Comparison of ENCODE assay signal across 1 cellular context in genomic region chrX:119605398-119605738, GRCh38.
TF ChIP-seq lines count a peak whose summit lies in the region.

No MANE protein-coding gene starts in this region.

TF ChIP-seq in IMR-90, 13 proteins besides CTCF, POLR2A, EP300 and RAD21 (continued from another document):
- TF ChIP-seq ELK1 (IDR thresholded peaks at IDR 0.05; ENCODE audit: borderline replicate concordance, low read depth, low read length) (no peak), NFE2L2 (IDR thresholded peaks at IDR 0.05; ENCODE audit: low read depth, low read length) (no peak), CEBPB (IDR thresholded peaks at IDR 0.05; ENCODE audit: low read depth, low read length) (no peak), RFX5 (IDR thresholded peaks at IDR 0.05; ENCODE audit: low read depth, low read length) (no peak), BHLHE40 (IDR thresholded peaks at IDR 0.05; ENCODE audit: low read depth, low read length) (no peak), MXI1 (IDR thresholded peaks at IDR 0.05; ENCODE audit: borderline replicate concordance, low read depth, low read length) (no peak), CHD1 (IDR thresholded peaks at IDR 0.05; ENCODE audit: low read depth, low read length) (no peak), RCOR1 (IDR thresholded peaks at IDR 0.05; ENCODE audit: insufficient replicate concordance, low read length) (no peak), FOS (IDR thresholded peaks at IDR 0.05; ENCODE audit: low read depth, low read length) (no peak), MAFK (IDR thresholded peaks at IDR 0.05; ENCODE audit: low read depth, low read length) (no peak), MAZ (IDR thresholded peaks at IDR 0.05; ENCODE audit: borderline replicate concordance, low read depth, low read length) (no peak)
